ENCODE assay signal across 12 cellular contexts in the genomic region with DNA sequence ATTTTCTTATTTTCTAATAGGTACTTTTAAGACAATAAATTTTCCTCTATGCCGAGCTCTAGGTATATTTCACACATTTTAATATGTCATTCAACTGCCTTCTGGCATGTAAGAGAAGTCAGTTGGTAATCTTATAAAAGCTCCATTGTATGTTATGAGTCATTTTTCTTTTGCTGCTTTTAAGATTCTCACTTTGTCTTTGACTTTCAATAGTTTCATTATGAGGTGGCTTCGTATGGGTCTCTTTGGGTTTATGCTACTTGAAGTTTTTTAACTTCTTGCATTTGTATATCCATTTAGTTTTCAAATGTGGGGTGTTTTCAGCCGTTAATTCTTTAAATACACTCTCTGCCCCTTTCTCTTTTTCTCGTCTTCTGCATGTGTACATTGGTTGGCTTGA.
DNase-seq lines count a peak whose midpoint lies in the region; ATAC-seq and TF ChIP-seq lines count a peak whose summit lies in the region.
"Had no signal": no experiment of that assay in that cellular context is flagged by ENCODE, and none has a peak within 500 bp of the region (broad histone marks: within the 10 kb centered on the region; RNA-seq: fewer than 3 reads in every experiment).

No MANE protein-coding gene starts in this region.

- H3K9me3 Mint-ChIP-seq in activated T-helper 1 cell treated with anti-CD3 and anti-CD28 coated beads, Interleukin-12 subunit alpha, Interleukin-12 subunit beta, Interleukin-2, Interleukin-4 antibody, amounts not matched to agents 30 ng/mL and 10 ng/mL and 1 ng/mL, durations not matched to agents 14 hours and 24 hours and 36 hours = no peaks in the 10 kb centered on the region
- H3K9me3 Mint-ChIP-seq in Caco-2 (ENCODE audit: unreplicated experiment) = no peaks in the 10 kb centered on the region

- H3K4me3 Mint-ChIP-seq in activated T-helper 1 cell treated with anti-CD3 and anti-CD28 coated beads, Interleukin-12 subunit alpha, Interleukin-12 subunit beta, Interleukin-2, Interleukin-4 antibody, amounts not matched to agents 30 ng/mL and 10 ng/mL and 1 ng/mL, durations not matched to agents 14 hours and 24 hours and 36 hours = no peak overlapping the region
- no peak overlapping the region for H3K4me3 Mint-ChIP-seq in Caco-2 (ENCODE audit: unreplicated experiment)

- H3K36me3 Mint-ChIP-seq in activated T-helper 1 cell treated with anti-CD3 and anti-CD28 coated beads, Interleukin-12 subunit alpha, Interleukin-12 subunit beta, Interleukin-2, Interleukin-4 antibody, amounts not matched to agents 30 ng/mL and 10 ng/mL and 1 ng/mL, durations not matched to agents 14 hours and 24 hours and 36 hours (ENCODE audit: low read depth) = no peaks in the 10 kb centered on the region
- H3K36me3 Mint-ChIP-seq in Caco-2 (ENCODE audit: insufficient read depth, unreplicated experiment) = no peaks in the 10 kb centered on the region

- no peaks in the 10 kb centered on the region for H3K9me3 ChIP-seq in Caco-2

- H3K27me3 Mint-ChIP-seq in activated T-helper 1 cell treated with anti-CD3 and anti-CD28 coated beads, Interleukin-12 subunit alpha, Interleukin-12 subunit beta, Interleukin-2, Interleukin-4 antibody, amounts not matched to agents 30 ng/mL and 10 ng/mL and 1 ng/mL, durations not matched to agents 14 hours and 24 hours and 36 hours (ENCODE audit: insufficient read depth) = peaks cover 9% of the 10 kb centered on the region
- peaks cover 6% of the 10 kb centered on the region for H3K27me3 Mint-ChIP-seq in Caco-2 (ENCODE audit: insufficient read depth, unreplicated experiment)

- intact Hi-C loops in activated T-helper 1 cell treated with anti-CD3 and anti-CD28 coated beads, Interleukin-12 subunit alpha, Interleukin-12 subunit beta, Interleukin-2, Interleukin-4 antibody, amounts not matched to agents 30 ng/mL and 10 ng/mL and 1 ng/mL, durations not matched to agents 14 hours and 24 hours and 36 hours (cut with micrococcal nuclease) = loop anchor here (1.0 to 5.0 kb wide), 2 partner anchors 47 to 69 kb away; no protein-coding TSS in a partner anchor
- intact Hi-C loops in head of caudate nucleus (cut with DNase I) (no loop called here), Caco-2 (cut with micrococcal nuclease; ENCODE audit: unreplicated experiment) (no loop called here)

- peak overlapping the region; percentile 26 for H3K27ac Mint-ChIP-seq in activated T-helper 1 cell treated with anti-CD3 and anti-CD28 coated beads, Interleukin-12 subunit alpha, Interleukin-12 subunit beta, Interleukin-2, Interleukin-4 antibody, amounts not matched to agents 30 ng/mL and 10 ng/mL and 1 ng/mL, durations not matched to agents 14 hours and 24 hours and 36 hours
- no peak overlapping the region for H3K27ac Mint-ChIP-seq in Caco-2 (ENCODE audit: unreplicated experiment)

- POLR2A ChIA-PET in Caco-2 (lab: Charles Lee) = no interaction called here

- TF ChIP-seq CTCF in Caco-2 (IDR thresholded peaks at IDR 0.05; ENCODE audit: insufficient read depth in 1 of 2, low read depth in 1 of 2, low read length in 1 of 2, severe bottlenecking in 1 of 2, unreplicated experiment in 1 of 2) = no peak

- ATAC-seq in GM18505 (IDR thresholded peaks at IDR 0.05; ENCODE audit: unreplicated experiment) = peak; percentile 95
- peak; percentile 76 for ATAC-seq in GM19463 (IDR thresholded peaks at IDR 0.05; ENCODE audit: unreplicated experiment)
- peak; percentile 94 for ATAC-seq in HG03060 (IDR thresholded peaks at IDR 0.05; ENCODE audit: low read depth, unreplicated experiment)
- ATAC-seq: heart left ventricle had no signal

- TF ChIP-seq POLR2A in GM18505 (IDR thresholded peaks at IDR 0.05; ENCODE audit: borderline replicate concordance, extremely low read depth, insufficient read depth, insufficient read length) = no peak

- H3K36me3 ChIP-seq in Caco-2 (ENCODE audit: control insufficient read depth, insufficient read depth, low read length) = no peaks in the 10 kb centered on the region
- H3K36me3 ChIP-seq: heart left ventricle had no signal

- CTCF ChIA-PET in Caco-2 (lab: Charles Lee) = no interaction called here

- H3K4me3 ChIP-seq in Caco-2 (ENCODE audit: low read depth, low read length) = no peak overlapping the region
- H3K4me3 ChIP-seq: heart left ventricle had no signal

- no peaks in the 10 kb centered on the region for H3K4me1 ChIP-seq in Caco-2
- H3K4me1 ChIP-seq: heart left ventricle had no signal

- peaks cover 9% of the 10 kb centered on the region for H3K4me1 Mint-ChIP-seq in activated T-helper 1 cell treated with anti-CD3 and anti-CD28 coated beads, Interleukin-12 subunit alpha, Interleukin-12 subunit beta, Interleukin-2, Interleukin-4 antibody, amounts not matched to agents 30 ng/mL and 10 ng/mL and 1 ng/mL, durations not matched to agents 14 hours and 24 hours and 36 hours (ENCODE audit: low read depth)
- no peaks in the 10 kb centered on the region for H3K4me1 Mint-ChIP-seq in Caco-2 (ENCODE audit: low read depth, unreplicated experiment)

- no peak for DNase-seq in activated T-helper 1 cell treated with anti-CD3 and anti-CD28 coated beads, Interleukin-12 subunit alpha, Interleukin-12 subunit beta, Interleukin-2, Interleukin-4 antibody, amounts not matched to agents 30 ng/mL and 10 ng/mL and 1 ng/mL, durations not matched to agents 14 hours and 24 hours and 36 hours (ENCODE audit: low spot score)
- no peak for DNase-seq in GF-D8 (lab: John Stamatoyannopoulos, UW)
- no peak for DNase-seq in head of caudate nucleus
- DNase-seq in OCI-M2 (lab: John Stamatoyannopoulos, UW; ENCODE audit: unreplicated experiment) = no peak
- no peak for DNase-seq in Caco-2
- DNase-seq: activated CD4-positive, CD25-positive, alpha-beta regulatory T cell; DMS153; heart left ventricle; NCI-H524 had no signal

- H3K27me3 ChIP-seq in Caco-2 (replicated peaks; ENCODE audit: control insufficient read depth, insufficient read depth, low read length) = no peaks in the 10 kb centered on the region
- H3K27me3 ChIP-seq: heart left ventricle had no signal

- no TSS peak for BruUV-seq in Caco-2 (replicated peaks; lab: Mats Ljungman, UMichigan)
